In the genomic region with DNA sequence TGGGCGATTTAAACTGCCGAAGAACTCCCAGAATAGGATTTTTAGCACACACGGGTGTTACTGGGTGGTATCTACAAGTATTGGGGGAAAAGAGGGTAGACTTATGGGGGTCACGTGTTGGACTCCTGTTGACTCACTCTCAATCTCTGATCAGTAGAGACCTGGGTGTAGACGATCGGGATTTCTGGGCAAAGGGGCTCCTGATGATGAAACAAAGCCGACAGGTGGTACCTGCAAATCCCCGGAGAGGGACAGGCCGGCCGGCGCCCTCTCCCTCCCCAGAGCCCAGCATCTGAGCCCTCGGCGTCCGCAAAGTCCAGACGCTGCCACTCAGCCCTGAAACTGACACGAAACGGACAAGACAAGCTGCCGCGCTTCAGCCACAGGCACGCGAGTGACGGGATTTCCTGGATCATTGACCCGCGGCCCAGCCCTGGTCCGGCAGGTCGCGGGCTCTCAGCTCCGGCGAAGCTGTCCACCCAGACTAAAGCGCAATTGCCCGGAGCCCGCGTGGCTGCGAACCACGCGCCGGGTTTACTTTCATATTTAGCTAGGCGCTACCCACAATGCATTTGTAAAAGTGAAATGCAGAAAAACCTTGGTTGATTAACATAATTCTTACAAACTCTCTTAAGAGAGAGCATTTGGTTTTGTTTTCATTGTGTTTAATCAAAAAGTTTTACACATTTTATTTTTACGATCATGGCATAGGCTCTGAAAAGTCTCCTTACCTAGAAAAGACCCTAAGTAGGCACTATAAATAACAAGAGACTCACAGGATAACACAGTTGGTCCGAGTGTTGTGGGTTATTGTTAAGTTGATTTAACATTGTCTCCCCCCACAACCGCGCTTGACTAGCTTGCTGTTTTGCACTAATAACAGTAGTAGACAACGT, we compare ENCODE assay signal across 8 cellular contexts. TPM values are rescaled to one million over a fixed set of nuclear protein-coding genes. Genes with fewer than 3 reads are reported as not detected.
DNase-seq lines count a peak whose midpoint lies in the region; ATAC-seq and TF ChIP-seq lines count a peak whose summit lies in the region.

No MANE protein-coding gene starts in this region.

- peak; percentile 66 for ATAC-seq in GM21825 (IDR thresholded peaks at IDR 0.05; ENCODE audit: unreplicated experiment)
- peak; percentile 85 for ATAC-seq in stimulated activated naive CD8-positive, alpha-beta T cell treated with anti-CD3 and anti-CD28 coated beads, Interleukin-15, Interleukin-2, amounts not matched to agents 100 U/mL and 50 U/mL, for 24 hours

- peak overlapping the region; percentile 82 for H3K4me3 ChIP-seq in DOHH2 (ENCODE audit: low read length)
- peak overlapping the region; percentile 76 for H3K4me3 ChIP-seq in Karpas-422 (ENCODE audit: low read length)
- peak overlapping the region; percentile 73 for H3K4me3 ChIP-seq in fibroblast of pulmonary artery (replicated peaks; ENCODE audit: low read depth, low read length)

- H3K9me3 ChIP-seq in DOHH2 (ENCODE audit: control insufficient read depth, insufficient read depth, low read length): no peaks in the 10 kb centered on the region
- no peaks in the 10 kb centered on the region; the same call in 1 of the 2 replicates for H3K9me3 ChIP-seq in Karpas-422 (ENCODE audit: low read length)

- H3K36me3 Mint-ChIP-seq in nephron (ENCODE audit: low read depth): no peaks in the 10 kb centered on the region

- H3K9me3 Mint-ChIP-seq in nephron: no peaks in the 10 kb centered on the region

- H3K4me1 ChIP-seq in DOHH2 (ENCODE audit: control insufficient read depth, low read length) (peaks cover 21% of the 10 kb centered on the region), Karpas-422 (ENCODE audit: low read length) (peaks cover 17% of the 10 kb centered on the region)

- H3K27me3 Mint-ChIP-seq in nephron (ENCODE audit: low read depth): no peaks in the 10 kb centered on the region

- peak overlapping the region; percentile 80 for H2AFZ ChIP-seq in Karpas-422 (ENCODE audit: low read length)

- H4K20me1 ChIP-seq in DOHH2 (ENCODE audit: control insufficient read depth, insufficient read depth, low read depth, low read length): no peaks in the 10 kb centered on the region
- H4K20me1 ChIP-seq in Karpas-422 (ENCODE audit: insufficient read depth, low read depth, low read length): no peaks in the 10 kb centered on the region

- POLR2A ChIA-PET in RWPE1 (lab: Yijun Ruan, JAX; ENCODE audit: low non-redundant PET): interaction anchor here (0.5 kb wide), 1 partner anchor 30 kb away, joined by 4 read pairs; no protein-coding TSS in a partner anchor

- H3F3A ChIP-seq in DOHH2 (ENCODE audit: control insufficient read depth, insufficient read depth): peaks cover 10% of the 10 kb centered on the region

- no peaks in the 10 kb centered on the region for H3K27me3 ChIP-seq in DOHH2 (ENCODE audit: control insufficient read depth, low read length)
- H3K27me3 ChIP-seq in Karpas-422 (ENCODE audit: low read length): no peaks in the 10 kb centered on the region

- H3K9ac ChIP-seq in Karpas-422 (ENCODE audit: low read length): peak overlapping the region; percentile 78

- H3K27ac Mint-ChIP-seq in nephron: peak overlapping the region; percentile 97 to 100 (median 99)

- H3K27ac ChIP-seq in DOHH2 (ENCODE audit: low read depth, low read length) (peak overlapping the region; percentile 32), Karpas-422 (ENCODE audit: low read length) (peak overlapping the region; percentile 15; the same call in 1 of the 2 replicates), RWPE1 (peak overlapping the region; percentile 88)

- H3K4me1 Mint-ChIP-seq in nephron: peaks cover 12% of the 10 kb centered on the region

- H3K9me2 ChIP-seq in DOHH2 (replicated peaks; ENCODE audit: control insufficient read depth, low read length) (no peaks in the 10 kb centered on the region), Karpas-422 (replicated peaks; ENCODE audit: insufficient read depth, low read length) (no peaks in the 10 kb centered on the region)

- peak overlapping the region; percentile 90 to 93 (median 91) for H3K4me3 Mint-ChIP-seq in nephron

- H3K79me2 ChIP-seq in DOHH2 (ENCODE audit: control insufficient read depth, low read length) (peaks cover 8% of the 10 kb centered on the region), Karpas-422 (ENCODE audit: low read length) (no peaks in the 10 kb centered on the region)

- TF ChIP-seq CTCF in DOHH2 (IDR thresholded peaks at IDR 0.05; ENCODE audit: low read depth, low read length, poor library complexity, severe bottlenecking) (no peak), RWPE1 (conservative IDR thresholded peaks at IDR 0.05; ENCODE audit: low read depth) (no peak), fibroblast of pulmonary artery (IDR thresholded peaks at IDR 0.05; ENCODE audit: low read length, missing control alignments) (no peak), nephron (IDR thresholded peaks at IDR 0.05; ENCODE audit: unreplicated experiment in 3 of 3) (no peak)

- H3K36me3 ChIP-seq in DOHH2 (ENCODE audit: control insufficient read depth, low read length): no peaks in the 10 kb centered on the region
- no peaks in the 10 kb centered on the region for H3K36me3 ChIP-seq in Karpas-422 (ENCODE audit: insufficient read depth, low read length)

- CTCF ChIA-PET in RWPE1 (lab: Yijun Ruan, JAX): interaction anchor here (0.6 to 0.7 kb wide), 3 partner anchors 22 to 437 kb away, joined by 3 to 5 read pairs (median 3); no protein-coding TSS in a partner anchor

- H3K4me2 ChIP-seq in DOHH2 (ENCODE audit: low read length) (peak overlapping the region; percentile 88), Karpas-422 (ENCODE audit: low read depth, low read length, poor library complexity, severe bottlenecking) (peak overlapping the region; percentile 92)

- DNase-seq in Karpas-422 (peak; percentile 89), RWPE1 (ENCODE audit: low spot score) (peak; percentile 65), fibroblast of pulmonary artery (ENCODE audit: low read depth) (peak; percentile 88)
- peak; percentile 56 for DNase-seq in activated T-helper 9 cell treated with anti-CD3 and anti-CD28 coated beads, Interleukin-2, amount 50 U/mL, for 16 hours (ENCODE audit: low read depth)
- DNase-seq in stimulated activated naive CD8-positive, alpha-beta T cell treated with anti-CD3 and anti-CD28 coated beads, Interleukin-15, Interleukin-2, amounts not matched to agents 100 U/mL and 50 U/mL, for 24 hours: peak; percentile 70

RNA-seq across cellular contexts. Expression of a gene that starts 56.9 kb away (rescaled TPM):
- 53.3 and 57.3 TPM in 2 replicates for total RNA-seq in Karpas-422 (2014; rRNA removed; shearing (Covaris generic); ENCODE audit: low replicate concordance)

Comparison
In these comparisons a context has a peak if more than half of its experiments do, and no peak if none do; other contexts are left out.
1. Peak in every context shown above with its lines: DNase-seq, ATAC-seq, H3K4me3 ChIP-seq and H3K27ac ChIP-seq.
2. H3K27ac ChIP-seq: peak in every context shown above with its lines; median percentile 88 in RWPE1; 32 in DOHH2; 15 in Karpas-422.